Comparison of ENCODE assay signal across 8 cellular contexts in the genomic region with DNA sequence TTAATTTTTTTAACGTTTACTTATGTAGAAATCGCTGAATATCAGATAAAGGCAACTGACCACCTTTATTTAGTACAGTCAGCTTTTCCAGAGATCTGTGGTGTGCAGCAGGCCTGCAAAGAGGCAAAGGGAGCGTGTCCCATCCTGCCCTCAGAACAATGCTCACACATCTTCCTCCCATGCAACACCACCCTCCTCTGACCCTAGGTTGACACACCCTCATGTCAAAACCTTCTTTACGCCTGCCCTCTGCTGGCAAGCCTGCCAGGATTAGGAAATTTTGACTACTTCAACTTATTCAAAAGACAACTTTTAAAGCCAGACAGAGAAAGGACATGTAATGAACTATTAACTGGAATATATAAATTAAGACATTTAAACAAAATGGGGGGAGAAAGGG.
DNase-seq lines count a peak whose midpoint lies in the region; ATAC-seq, FAIRE-seq and TF ChIP-seq lines count a peak whose summit lies in the region.

No MANE protein-coding gene starts in this region.

- intact Hi-C loops in endothelial cell of umbilical vein (cut with micrococcal nuclease): loop anchor here (1.0 to 10.0 kb wide), 5 partner anchors 62 to 1605 kb away; no protein-coding TSS in a partner anchor
- intact Hi-C loops in naive thymus-derived CD4-positive, alpha-beta T cell (cut with micrococcal nuclease): loop anchor here (1.0 to 10.0 kb wide), 9 partner anchors 62 to 1985 kb away; partner anchors contain the start of genes ARL6IP5 (in 1 of the 2) and UBA3 (in 1 of the 2)
- intact Hi-C loops in testis (cut with DNase I; ENCODE audit: low total_unique reads): no loop called here

- dilution Hi-C loops in endothelial cell of umbilical vein (cut with MboI; ENCODE audit: extremely low pct_ligation_motif_present, low sequenced_read_pairs): no loop called here

- ATAC-seq in GM18868 (IDR thresholded peaks at IDR 0.05; ENCODE audit: unreplicated experiment) (peak; percentile 63), HG03457 (IDR thresholded peaks at IDR 0.05; ENCODE audit: unreplicated experiment) (no peak)
- peak; percentile 60 for ATAC-seq in naive thymus-derived CD4-positive, alpha-beta T cell

- peaks cover 6% of the 10 kb centered on the region for H3K79me2 ChIP-seq in endothelial cell of umbilical vein (ENCODE audit: control insufficient read depth, insufficient read depth, low read length)

- FAIRE-seq in endothelial cell of umbilical vein (lab: Jason Lieb, UNC): peak; percentile 79

- H3K27me3 Mint-ChIP-seq in naive thymus-derived CD4-positive, alpha-beta T cell: no peaks in the 10 kb centered on the region

- no peak overlapping the region for H3K4me2 ChIP-seq in endothelial cell of umbilical vein (ENCODE audit: insufficient read depth, low read length)

- H3K27ac Mint-ChIP-seq in naive thymus-derived CD4-positive, alpha-beta T cell: peak overlapping the region in 8 of 9 donors; percentile 76 to 91 (median 84)

- no peak overlapping the region for H3K4me3 ChIP-seq in endothelial cell of umbilical vein (replicated peaks in 1 of 3; ENCODE audit: insufficient read depth in 1 of 3, low read depth in 1 of 3, low read length in 3 of 3)
- H3K4me3 ChIP-seq in naive thymus-derived CD4-positive, alpha-beta T cell (ENCODE audit: low read length): no peak overlapping the region
- no peak overlapping the region for H3K4me3 ChIP-seq in testis

- BruUV-seq in endothelial cell of umbilical vein (replicated peaks; lab: Mats Ljungman, UMichigan): no TSS peak

- no peaks in the 10 kb centered on the region for H3K36me3 ChIP-seq in endothelial cell of umbilical vein (ENCODE audit: control insufficient read depth in 2 of 2, extremely low read depth in 1 of 2, insufficient read depth in 2 of 2, low read length in 2 of 2)
- H3K36me3 ChIP-seq in naive thymus-derived CD4-positive, alpha-beta T cell (ENCODE audit: control insufficient read depth in 2 of 3, insufficient read depth in 3 of 3, low read length in 3 of 3): peaks cover 0 to 4% (median 0%) of the 10 kb centered on the region in 3 experiments
- no peaks in the 10 kb centered on the region for H3K36me3 ChIP-seq in testis (ENCODE audit: low read depth, missing control alignments)

- no peak overlapping the region for H3K9ac ChIP-seq in endothelial cell of umbilical vein (replicated peaks; ENCODE audit: extremely low read depth, insufficient read depth, low read length)

- peaks cover 0 to 4% (median 0%) of the 10 kb centered on the region in 5 donors for H3K36me3 Mint-ChIP-seq in naive thymus-derived CD4-positive, alpha-beta T cell

- TF ChIP-seq CTCF in endothelial cell of umbilical vein (IDR thresholded peaks at IDR 0.05; ENCODE audit: extremely low read depth in 1 of 2, insufficient read depth in 1 of 2, low read depth in 1 of 2, low read length in 2 of 2) (peak; percentile 42 to 52), testis (IDR thresholded peaks at IDR 0.05) (peak in 1 of 3 experiments; percentile 8)

- peak overlapping the region in 7 of 10 donors; percentile 1 to 52 (median 37) for H3K4me3 Mint-ChIP-seq in naive thymus-derived CD4-positive, alpha-beta T cell

- POLR2A ChIA-PET in endothelial cell of umbilical vein (lab: Charles Lee): no interaction called here
- POLR2A ChIA-PET in naive thymus-derived CD4-positive, alpha-beta T cell (lab: Charles Lee): interaction anchor here (0.6 to 2.1 kb wide), 6 partner anchors 8 to 1874 kb away, joined by 3 to 5 read pairs (median 3); no protein-coding TSS in a partner anchor

- no peak overlapping the region for H3K27ac ChIP-seq in endothelial cell of umbilical vein (ENCODE audit: insufficient read depth, low read depth, low read length)
- H3K27ac ChIP-seq in naive thymus-derived CD4-positive, alpha-beta T cell (ENCODE audit: low read depth, low read length): peak overlapping the region; percentile 34
- no peak overlapping the region for H3K27ac ChIP-seq in testis

- peak; percentile 62 for DNase-seq in 8988T
- DNase-seq in NCI-H2196 (lab: John Stamatoyannopoulos, UW; ENCODE audit: unreplicated experiment): peak; percentile 9
- peak; percentile 71 to 75 for DNase-seq in activated CD4-positive, alpha-beta T cell treated with anti-CD3 and anti-CD28 coated beads, Interleukin-2, amount 50 U/mL, for 48 hours
- peak; percentile 74 for DNase-seq in endothelial cell of umbilical vein (ENCODE audit: low read depth, low spot score)
- peak; percentile 26 to 72 (median 68) for DNase-seq in naive thymus-derived CD4-positive, alpha-beta T cell
- DNase-seq in testis: peak; percentile 33

- H3K9me3 ChIP-seq in endothelial cell of umbilical vein (replicated peaks; ENCODE audit: control insufficient read depth, insufficient read depth, low read length): no peaks in the 10 kb centered on the region
- no peaks in the 10 kb centered on the region for H3K9me3 ChIP-seq in naive thymus-derived CD4-positive, alpha-beta T cell (ENCODE audit: control insufficient read depth in 2 of 3, low read length in 3 of 3)
- H3K9me3 ChIP-seq in testis: no peaks in the 10 kb centered on the region

- no peaks in the 10 kb centered on the region for H4K20me1 ChIP-seq in endothelial cell of umbilical vein (replicated peaks; ENCODE audit: control insufficient read depth, extremely low read depth, insufficient read depth, low read length)

- H3K27me3 ChIP-seq in endothelial cell of umbilical vein (ENCODE audit: control insufficient read depth in 2 of 2, insufficient read depth in 2 of 2, low read length in 2 of 2) (no peaks in the 10 kb centered on the region), testis (no peaks in the 10 kb centered on the region)
- no peaks in the 10 kb centered on the region for H3K27me3 ChIP-seq in naive thymus-derived CD4-positive, alpha-beta T cell (ENCODE audit: control insufficient read depth in 2 of 2, insufficient read depth in 2 of 2, low read length in 2 of 2)

- peaks cover 55 to 90% (median 86%) of the 10 kb centered on the region in 7 donors for H3K4me1 Mint-ChIP-seq in naive thymus-derived CD4-positive, alpha-beta T cell

- TF ChIP-seq POLR2A in endothelial cell of umbilical vein (IDR thresholded peaks at IDR 0.05; ENCODE audit: low read depth, low read length) (no peak), testis (IDR thresholded peaks at IDR 0.05) (no peak)

- H2AFZ ChIP-seq in endothelial cell of umbilical vein (ENCODE audit: low read depth, low read length): no peak overlapping the region

- CTCF ChIA-PET in endothelial cell of umbilical vein (lab: Charles Lee): interaction anchor here (0.6 to 3.2 kb wide), 9 partner anchors 8 to 519 kb away, joined by 3 to 19 read pairs (median 4); no protein-coding TSS in a partner anchor
- CTCF ChIA-PET in naive thymus-derived CD4-positive, alpha-beta T cell (lab: Charles Lee): interaction anchor here (0.7 to 2.8 kb wide), 6 partner anchors 9 to 237 kb away, joined by 3 to 15 read pairs (median 3); no protein-coding TSS in a partner anchor

- H3K4me1 ChIP-seq in endothelial cell of umbilical vein (ENCODE audit: control insufficient read depth, extremely low read depth, insufficient read depth, low read length) (peaks cover 30% of the 10 kb centered on the region), testis (no peaks in the 10 kb centered on the region)
- H3K4me1 ChIP-seq in naive thymus-derived CD4-positive, alpha-beta T cell (ENCODE audit: control insufficient read depth in 2 of 2, insufficient read depth in 2 of 2, low read length in 2 of 2): peaks cover 44 to 81% of the 10 kb centered on the region in 2 donors

- peaks cover 0 to 4% (median 0%) of the 10 kb centered on the region in 11 donors for H3K9me3 Mint-ChIP-seq in naive thymus-derived CD4-positive, alpha-beta T cell

- H3K9me1 ChIP-seq in endothelial cell of umbilical vein (replicated peaks; ENCODE audit: control insufficient read depth, extremely low read depth, insufficient read depth, low read length): no peaks in the 10 kb centered on the region

- WGBS in testis, 2 donors: 73 to 82% methylated on average over 4 of the region's 4 CpGs

TF ChIP-seq in endothelial cell of umbilical vein, 7 proteins besides CTCF, POLR2A, EP300 and RAD21:
- TF ChIP-seq JUN (IDR thresholded peaks at IDR 0.05; ENCODE audit: borderline replicate concordance, insufficient read depth, insufficient read length, low read depth): no peak
- TF ChIP-seq FOS (IDR thresholded peaks at IDR 0.05; ENCODE audit: borderline replicate concordance, insufficient read depth, low read length): no peak
- TF ChIP-seq MYC (IDR thresholded peaks at IDR 0.05; ENCODE audit: low read depth, low read length): no peak
- TF ChIP-seq EZH2 (IDR thresholded peaks at IDR 0.05; ENCODE audit: borderline replicate concordance, low read depth, low read length, severe bottlenecking): no peak
- no peak for TF ChIP-seq POLR2AphosphoS5 (IDR thresholded peaks at IDR 0.05; ENCODE audit: insufficient read depth, low read depth, low read length)
- TF ChIP-seq GATA2 (IDR thresholded peaks at IDR 0.05; ENCODE audit: insufficient read depth, insufficient read length, low read depth, low read length): no peak
- no peak for TF ChIP-seq MAX (IDR thresholded peaks at IDR 0.05; ENCODE audit: insufficient read depth, insufficient read length)

Comparison
In these comparisons a context has a peak if more than half of its experiments do, and no peak if none do; other contexts are left out.
1. DNase-seq: peak in every context shown above with its lines; median percentile 74 in endothelial cell of umbilical vein; 73 in activated CD4-positive, alpha-beta T cell treated with anti-CD3 and anti-CD28 coated beads, Interleukin-2, amount 50 U/mL, for 48 hours; 68 in naive thymus-derived CD4-positive, alpha-beta T cell; 62 in 8988T; 33 in testis; 9 in NCI-H2196.